Comparison of ENCODE assay signal across 27 cellular contexts in the genomic region with DNA sequence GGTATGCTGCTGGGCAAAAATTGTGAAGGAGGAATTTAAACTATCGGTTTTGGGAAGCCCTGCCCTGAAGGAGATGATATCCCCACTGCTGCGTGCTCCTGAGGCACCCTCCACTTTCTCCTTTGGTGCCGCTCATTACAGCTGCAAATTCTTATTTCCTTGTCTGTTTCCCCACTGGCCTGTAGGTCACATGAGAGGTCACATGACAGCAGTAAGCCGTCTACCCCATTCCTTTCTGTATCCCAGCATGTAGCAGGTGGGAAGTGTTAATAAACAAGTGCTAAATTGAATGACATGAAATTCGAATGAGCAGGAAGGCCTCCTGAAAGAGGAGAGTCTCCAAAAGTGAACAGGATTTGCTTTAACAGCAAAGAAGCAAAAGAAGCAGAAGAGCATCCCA. TPM values are rescaled to one million over a fixed set of nuclear protein-coding genes. Genes with fewer than 3 reads are reported as not detected.
A peak's percentile ranks its signal among the peaks of the same experiment; 100 is the strongest.
DNase-seq lines count a peak whose midpoint lies in the region; ATAC-seq, FAIRE-seq and TF ChIP-seq lines count a peak whose summit lies in the region.
"Had no signal": no experiment of that assay in that cellular context is flagged by ENCODE, and none has a peak within 500 bp of the region (broad histone marks: within the 10 kb centered on the region; RNA-seq: fewer than 3 reads in every experiment).

No MANE protein-coding gene starts in this region.

- H3K23me2 ChIP-seq in H1 (ENCODE audit: low read depth, low read length) = no peaks in the 10 kb centered on the region

- no peak overlapping the region for H4K5ac ChIP-seq in H1 (ENCODE audit: insufficient read length, low read depth, low read length)

- H2AK5ac ChIP-seq in H1 (ENCODE audit: low read depth, low read length) = no peak overlapping the region

- H3K27me3 ChIP-seq in H1 (replicated peaks in 1 of 4; ENCODE audit: control insufficient read depth in 3 of 4, extremely low read depth in 1 of 4, insufficient read depth in 3 of 4, low read length in 3 of 4) (no peaks in the 10 kb centered on the region), neural progenitor cell (no peaks in the 10 kb centered on the region)
- H3K27me3 ChIP-seq: BE2C; BLaER1 treated with 17β-estradiol and CSF1 and Interleukin-3, amounts not matched to agents 10 nM and 100 nM had no signal

- no peak overlapping the region for H3K27ac ChIP-seq in OCI-LY7 (ENCODE audit: low read depth, low read length, poor library complexity, severe bottlenecking)
- no peak overlapping the region for H3K27ac ChIP-seq in H1 (ENCODE audit: low read depth, low read length)
- no peak overlapping the region for H3K27ac ChIP-seq in neural progenitor cell
- H3K27ac ChIP-seq: 22Rv1; BLaER1 treated with 17β-estradiol and CSF1 and Interleukin-3, amounts not matched to agents 10 nM and 100 nM had no signal

- no peak for TF ChIP-seq EP300 in H1 (IDR thresholded peaks at IDR 0.05; ENCODE audit: borderline replicate concordance in 1 of 2, low read depth in 2 of 2, low read length in 2 of 2)

- TF ChIP-seq RAD21 in H1 (IDR thresholded peaks at IDR 0.05 in 1 of 2, conservative IDR thresholded peaks at IDR 0.05 in 1 of 2; ENCODE audit: low read depth in 2 of 2, low read length in 2 of 2) = no peak

- H3K27ac Mint-ChIP-seq in neural progenitor cell = no peak overlapping the region
- H3K27ac Mint-ChIP-seq: CD14-positive monocyte; CD4-positive, alpha-beta T cell; CD8-positive, alpha-beta memory T cell; HFFc6 had no signal

- TF ChIP-seq POLR2A in H1 (IDR thresholded peaks at IDR 0.05; ENCODE audit: control extremely low read depth in 1 of 2, low read depth in 2 of 2, low read length in 2 of 2) = no peak

- no TSS peak for BruUV-seq in OCI-LY7 (replicated peaks; lab: Mats Ljungman, UMichigan)

- H2AFZ ChIP-seq in OCI-LY7 (ENCODE audit: low read length) = peak overlapping the region; percentile 40; the same call in 1 of the 2 replicates
- peak overlapping the region; percentile 63; the same call in 1 of the 2 replicates for H2AFZ ChIP-seq in H1 (ENCODE audit: low read length)
- H2AFZ ChIP-seq in neural progenitor cell (replicated peaks) = peak overlapping the region; percentile 89

- no peak overlapping the region for H3K23ac ChIP-seq in H1 (ENCODE audit: insufficient read length)

- H3K14ac ChIP-seq in H1 (ENCODE audit: insufficient read length) = no peak overlapping the region

- H3K4me2 ChIP-seq in OCI-LY7 (ENCODE audit: low read length) (no peak overlapping the region), H1 (ENCODE audit: insufficient read depth in 1 of 2, low read depth in 2 of 2, low read length in 2 of 2) (no peak overlapping the region), neural progenitor cell (no peak overlapping the region)
- H3K4me2 ChIP-seq: BLaER1 treated with 17β-estradiol and CSF1 and Interleukin-3, amounts not matched to agents 10 nM and 100 nM had no signal

- H3K4me3 ChIP-seq in OCI-LY7 (ENCODE audit: low read depth, low read length, poor library complexity, severe bottlenecking) = no peak overlapping the region
- no peak overlapping the region for H3K4me3 ChIP-seq in H1 (ENCODE audit: extremely low read depth in 1 of 4, insufficient read depth in 2 of 4, low read depth in 3 of 4, low read length in 4 of 4)
- H3K4me3 ChIP-seq in neural progenitor cell = no peak overlapping the region
- H3K4me3 ChIP-seq: BLaER1 treated with 17β-estradiol and CSF1 and Interleukin-3, amounts not matched to agents 10 nM and 100 nM; HAP-1 had no signal

- H3K9ac ChIP-seq in H1 (replicated peaks in 1 of 4; ENCODE audit: extremely low read depth in 1 of 4, low read depth in 3 of 4, low read length in 3 of 4) (no peak overlapping the region), neural progenitor cell (no peak overlapping the region)
- H3K9ac ChIP-seq: BLaER1 treated with 17β-estradiol and CSF1 and Interleukin-3, amounts not matched to agents 10 nM and 100 nM had no signal

- no peak overlapping the region for H4K91ac ChIP-seq in H1 (replicated peaks; ENCODE audit: insufficient read length, low read length)

- no peak overlapping the region for H3K4ac ChIP-seq in H1 (replicated peaks; ENCODE audit: insufficient read length, low read depth, low read length)

- no peaks in the 10 kb centered on the region for H4K20me1 ChIP-seq in OCI-LY7 (ENCODE audit: insufficient read depth, low read length)
- H4K20me1 ChIP-seq in H1 (replicated peaks in 1 of 2; ENCODE audit: control insufficient read depth in 1 of 2, insufficient read depth in 2 of 2, low read length in 2 of 2) = no peaks in the 10 kb centered on the region
- H4K20me1 ChIP-seq in neural progenitor cell (ENCODE audit: low read depth) = no peaks in the 10 kb centered on the region

- H3K79me2 ChIP-seq in OCI-LY7 (ENCODE audit: insufficient read depth, low read depth, low read length) (no peaks in the 10 kb centered on the region), H1 (ENCODE audit: control insufficient read depth in 1 of 2, insufficient read depth in 2 of 2, low read length in 2 of 2) (no peaks in the 10 kb centered on the region), neural progenitor cell (ENCODE audit: low read depth) (no peaks in the 10 kb centered on the region)

- H3K4me3 Mint-ChIP-seq in neural progenitor cell = no peak overlapping the region
- H3K4me3 Mint-ChIP-seq: CD14-positive monocyte; CD4-positive, alpha-beta T cell; CD8-positive, alpha-beta memory T cell; HFFc6 had no signal

- peaks cover 4% of the 10 kb centered on the region for H3K4me1 Mint-ChIP-seq in neural progenitor cell
- H3K4me1 Mint-ChIP-seq: CD14-positive monocyte; CD8-positive, alpha-beta memory T cell had no signal

- CTCF ChIA-PET in OCI-LY7 (lab: Charles Lee; ENCODE audit: unreplicated experiment) (no interaction called here), H1 (lab: Charles Lee; ENCODE audit: partially characterized antibody) (interaction anchor here (1.6 kb wide), 1 partner anchor 479 kb away, joined by 3 read pairs; no protein-coding TSS in a partner anchor)

- H2BK5ac ChIP-seq in H1 (ENCODE audit: low read depth, low read length) = no peak overlapping the region

- H2BK15ac ChIP-seq in H1 (ENCODE audit: low read length) = no peak overlapping the region

- H2BK120ac ChIP-seq in H1 (replicated peaks; ENCODE audit: low read depth, low read length) = no peak overlapping the region

- TF ChIP-seq CTCF in OCI-LY7 (conservative IDR thresholded peaks at IDR 0.05; ENCODE audit: low read length) (no peak), H1 (IDR thresholded peaks at IDR 0.05; ENCODE audit: control extremely low read depth in 1 of 3, insufficient read depth in 1 of 3, low read depth in 1 of 3, low read length in 3 of 3) (no peak), neural progenitor cell (IDR thresholded peaks at IDR 0.05) (no peak)

- intact Hi-C loops in OCI-LY7 (cut with micrococcal nuclease; ENCODE audit: unreplicated experiment) = no loop called here

- H3K4me1 ChIP-seq in OCI-LY7 (ENCODE audit: insufficient read depth, low read length, poor library complexity, severe bottlenecking) (peaks cover 7% of the 10 kb centered on the region), H1 (replicated peaks in 1 of 4; ENCODE audit: control insufficient read depth in 3 of 4, insufficient read depth in 4 of 4, low read length in 3 of 4) (peaks cover 0 to 3% (median 0%) of the 10 kb centered on the region in 4 experiments; a peak in 1 of 7 replicates), neural progenitor cell (peaks cover 4% of the 10 kb centered on the region)
- H3K4me1 ChIP-seq: BE2C; BLaER1 treated with 17β-estradiol and CSF1 and Interleukin-3, amounts not matched to agents 10 nM and 100 nM had no signal

- H3K9me3 Mint-ChIP-seq in neural progenitor cell = peaks cover 5% of the 10 kb centered on the region
- H3K9me3 Mint-ChIP-seq: CD4-positive, alpha-beta T cell; CD8-positive, alpha-beta memory T cell had no signal

- peaks cover 13% of the 10 kb centered on the region for H3K27me3 Mint-ChIP-seq in neural progenitor cell (ENCODE audit: insufficient read depth, low read depth)

- no peak overlapping the region for H3K18ac ChIP-seq in H1 (ENCODE audit: extremely low read depth, low read length)

- H3K36me3 ChIP-seq in OCI-LY7 (ENCODE audit: insufficient read depth, low read length) (peaks cover 25% of the 10 kb centered on the region), H1 (ENCODE audit: control insufficient read depth in 2 of 4, insufficient read depth in 4 of 4, low read length in 3 of 4) (no peaks in the 10 kb centered on the region), neural progenitor cell (no peaks in the 10 kb centered on the region)
- H3K36me3 ChIP-seq: BE2C; BLaER1 treated with 17β-estradiol and CSF1 and Interleukin-3, amounts not matched to agents 10 nM and 100 nM; HAP-1 had no signal

- H3K79me1 ChIP-seq in H1 (ENCODE audit: low read depth, low read length) = no peaks in the 10 kb centered on the region

- no peak overlapping the region; the same call in 1 of the 2 replicates for H4K8ac ChIP-seq in H1 (ENCODE audit: extremely low read depth, insufficient read depth, low read length)

- no peak overlapping the region for H3K56ac ChIP-seq in H1 (replicated peaks; ENCODE audit: insufficient read length, low read depth, low read length)

- POLR2A ChIA-PET in OCI-LY7 (lab: Charles Lee) (no interaction called here), H1 (lab: Charles Lee; ENCODE audit: partially characterized antibody) (no interaction called here)

- DNase-seq in NCI-H510A (lab: John Stamatoyannopoulos, UW) = peak; percentile 77
- no peak for DNase-seq in NCI-H510A treated with DMSO at 0.1 percent for 48 hours (lab: John Stamatoyannopoulos, UW)
- DNase-seq in OCI-LY7 (ENCODE audit: low spot score) = no peak
- no peak for DNase-seq in H1 (ENCODE audit: low read depth in 1 of 2, low spot score in 2 of 2)
- DNase-seq in neural progenitor cell (ENCODE audit: low spot score) = no peak
- no peak for DNase-seq in DMS153 treated with DMSO at 0.1 percent for 48 hours (lab: John Stamatoyannopoulos, UW; ENCODE audit: unreplicated experiment)
- DNase-seq in anterior cingulate cortex (lab: John Stamatoyannopoulos, UW) = no peak
- DNase-seq: ACHN; AML-193; BE2C; CD4-positive, alpha-beta T cell; CD8-positive, alpha-beta memory T cell; DMS 273 treated with DMSO at 0.1 percent for 48 hours; DMS53; DMS79 treated with DMSO at 0.1 percent for 48 hours; GF-D8; HFFc6 had no signal

- no peak for FAIRE-seq in H1 (lab: Jason Lieb, UNC)
- FAIRE-seq: A204.1, D721Med, GM12892 had no signal

- no peak for ATAC-seq in GM21423 (IDR thresholded peaks at IDR 0.05; ENCODE audit: unreplicated experiment)

- H3K36me3 Mint-ChIP-seq in neural progenitor cell = no peaks in the 10 kb centered on the region
- H3K36me3 Mint-ChIP-seq: CD14-positive monocyte; CD8-positive, alpha-beta memory T cell had no signal

- H3K9me2 ChIP-seq in OCI-LY7 (ENCODE audit: insufficient read depth, low read length) = no peaks in the 10 kb centered on the region

- no peak overlapping the region for H2BK20ac ChIP-seq in H1 (ENCODE audit: low read length)

- WGBS in H1 (ENCODE audit: extremely low coverage in 1 of 2, insufficient coverage in 1 of 2, insufficient read length in 1 of 2, insufficient replicate concordance in 2 of 2, low coverage in 1 of 2, low lambda C conversion rate in 2 of 2, missing lambda C conversion rate in 1 of 2), 2 experiments = 87% methylated on average over 5 of the region's 5 CpGs; no CpG with 5 or more reads in 1 of the 2 experiments

- no peak overlapping the region for H2BK12ac ChIP-seq in H1 (ENCODE audit: low read depth, low read length)

- peaks cover 10% of the 10 kb centered on the region; the same call in 1 of the 2 replicates for H3K9me3 ChIP-seq in OCI-LY7 (ENCODE audit: low read length)
- H3K9me3 ChIP-seq in H1 (ENCODE audit: insufficient read depth in 2 of 2, low read depth in 1 of 2, low read length in 1 of 2) = peaks cover 2 to 4% of the 10 kb centered on the region in 2 experiments; a peak in 2 of 4 replicates
- no peaks in the 10 kb centered on the region for H3K9me3 ChIP-seq in neural progenitor cell (ENCODE audit: low read depth)
- H3K9me3 ChIP-seq: BE2C, HAP-1 had no signal

- no peaks in the 10 kb centered on the region for H3F3A ChIP-seq in neural progenitor cell (ENCODE audit: low read depth)

RNA-seq across cellular contexts. Expression of gene GRIK3, which starts 58.7 kb away (rescaled TPM):
- total RNA-seq in OCI-LY7 (2014; rRNA removed; shearing (Covaris generic)) = 13.1 and 16.3 TPM in 2 replicates
- total RNA-seq in OCI-LY7 (2022) = 48.6 and 55.0 TPM in 2 replicates
- total RNA-seq in H1 (2021; fragmentation: NEBNext Ultra II Directional; extraction: Animal tissue kit (Norgen Biotek cat#: 25700)) = 3.4 and 3.7 TPM in 2 replicates
- 2.1 and 2.5 TPM in 2 replicates for polyA plus RNA-seq in H1 (2011; rRNA removed)
- polyA plus RNA-seq in H1 (2011; cell fraction: cytosol; rRNA removed) = 1.9 TPM
- 3.8 TPM for polyA plus RNA-seq in H1 (2011; cell fraction: nucleus; rRNA removed)
- 1.5 to 1.9 TPM (median 1.8 TPM) in 4 replicates for polyA plus RNA-seq in H1 (2012, experiment 1 of 2)
- polyA plus RNA-seq in H1 (2012, experiment 2 of 2) = 0.63 TPM
- polyA plus RNA-seq in H1 (2013, experiment 1 of 2) = 2.3 TPM
- polyA plus RNA-seq in H1 (2013, experiment 2 of 2) = 2.1 TPM
- 7.3 and 7.4 TPM in 2 replicates for polyA minus RNA-seq in H1 (2011; rRNA and poly(A)+ RNA removed)
- polyA minus RNA-seq in H1 (2011; cell fraction: cytosol; rRNA and poly(A)+ RNA removed) = 1.8 TPM
- 2.9 TPM for polyA minus RNA-seq in H1 (2011; cell fraction: nucleus; rRNA and poly(A)+ RNA removed)
- 1.7 and 3.0 TPM in 2 replicates for total RNA-seq in neural progenitor cell (ENCODE audit: low replicate concordance)
- total RNA-seq: CD4-positive, alpha-beta T cell; CD8-positive, alpha-beta memory T cell; G401; H4; HFFc6 had no signal
- polyA plus RNA-seq: CD14-positive monocyte; CD8-positive, alpha-beta memory T cell had no signal
